In the genomic region with DNA sequence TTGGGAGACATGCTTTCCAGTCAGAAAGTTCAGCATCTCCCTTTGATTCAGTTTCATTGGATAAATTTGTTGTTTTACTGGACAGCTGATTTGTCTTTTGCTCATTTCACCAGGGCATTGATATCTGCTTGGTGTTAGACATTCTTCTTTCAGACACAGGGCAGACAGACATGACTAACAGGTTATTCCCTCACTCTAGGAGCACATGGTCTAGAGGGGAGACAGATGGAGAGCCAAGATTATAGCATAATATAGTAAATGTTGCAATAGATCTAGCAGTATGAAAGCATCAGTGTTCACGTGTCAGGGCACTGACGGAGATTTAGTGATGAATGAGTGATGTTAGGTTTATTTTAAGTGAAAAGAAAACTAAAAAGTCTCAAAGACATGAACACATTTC, we compare ENCODE assay signal across 16 cellular contexts.
DNase-seq lines count a peak whose midpoint lies in the region; FAIRE-seq and TF ChIP-seq lines count a peak whose summit lies in the region.
"Had no signal": no experiment of that assay in that cellular context is flagged by ENCODE, and none has a peak within 500 bp of the region (broad histone marks: within the 10 kb centered on the region; RNA-seq: fewer than 3 reads in every experiment).

No MANE protein-coding gene starts in this region.

- DNase-seq in NCI-H524 (lab: John Stamatoyannopoulos, UW) (peak; percentile 9 to 54), NCI-H524 treated with DMSO at 0.1 percent for 48 hours (lab: John Stamatoyannopoulos, UW) (no peak), LHCN-M2 (ENCODE audit: low read depth) (peak; percentile 3), bronchial epithelial cell (ENCODE audit: low read depth) (peak; percentile 30), retinal pigment epithelial cell (ENCODE audit: low read depth) (peak; percentile 54), hepatic stellate cell (ENCODE audit: low spot score) (no peak), NCI-H1048 (lab: John Stamatoyannopoulos, UW) (no peak)
- DNase-seq: CD8-positive, alpha-beta T cell; DMS153; DMS79 treated with DMSO at 0.1 percent for 48 hours; EL; GOT3; H9 had no signal

- no peaks in the 10 kb centered on the region for H3K36me3 ChIP-seq in bronchial epithelial cell (ENCODE audit: control insufficient read depth, insufficient read depth, low read length)

- H3K27me3 ChIP-seq in bronchial epithelial cell (ENCODE audit: control insufficient read depth, insufficient read depth, low read length) = no peaks in the 10 kb centered on the region

- FAIRE-seq in bronchial epithelial cell (lab: Jason Lieb, UNC) = no peak
- FAIRE-seq: D721Med, G401.6, GM12891 had no signal

- TF ChIP-seq CTCF in bronchial epithelial cell (IDR thresholded peaks at IDR 0.05; ENCODE audit: insufficient read depth, low read length, severe bottlenecking) (no peak), retinal pigment epithelial cell (conservative IDR thresholded peaks at IDR 0.05; ENCODE audit: low read depth, low read length) (no peak)

- H3K4me3 ChIP-seq in bronchial epithelial cell (ENCODE audit: low read depth, low read length) (no peak overlapping the region), retinal pigment epithelial cell (ENCODE audit: low read length) (no peak overlapping the region)

Comparison
In these comparisons a context has a peak if more than half of its experiments do, and no peak if none do; other contexts are left out.
1. DNase-seq: peak in NCI-H524 (2 of 2), LHCN-M2 (single experiment), bronchial epithelial cell (single experiment) and retinal pigment epithelial cell (single experiment); none in NCI-H524 treated with DMSO at 0.1 percent for 48 hours (single experiment), hepatic stellate cell (single experiment) and NCI-H1048 (single experiment).